ENCODE assay signal across 16 cellular contexts in genomic region chr20:2315440-2315778, GRCh38. TPM values are rescaled to one million over a fixed set of nuclear protein-coding genes. Genes with fewer than 3 reads are reported as not detected.
A peak's percentile ranks its signal among the peaks of the same experiment; 100 is the strongest.
DNase-seq lines count a peak whose midpoint lies in the region; ATAC-seq and TF ChIP-seq lines count a peak whose summit lies in the region.
"Had no signal": no experiment of that assay in that cellular context is flagged by ENCODE, and none has a peak within 500 bp of the region (broad histone marks: within the 10 kb centered on the region; RNA-seq: fewer than 3 reads in every experiment).

No MANE protein-coding gene starts in this region.

- H2AFZ ChIP-seq in GM23248 (peak overlapping the region; percentile 41), fibroblast of lung (ENCODE audit: low read length) (no peak overlapping the region), smooth muscle cell (ENCODE audit: low read depth) (no peak overlapping the region)

- H3K4me3 ChIP-seq in GM23248 = no peak overlapping the region
- H3K4me3 ChIP-seq in SJSA1 = no peak overlapping the region
- no peak overlapping the region for H3K4me3 ChIP-seq in fibroblast of lung (replicated peaks in 1 of 4; ENCODE audit: control extremely low read depth in 1 of 4, insufficient read depth in 1 of 4, low read depth in 3 of 4, low read length in 4 of 4)
- no peak overlapping the region for H3K4me3 ChIP-seq in smooth muscle cell

- H3F3A ChIP-seq in GM23248 (ENCODE audit: insufficient read depth) (peaks cover 27% of the 10 kb centered on the region), smooth muscle cell (ENCODE audit: low read depth) (peaks cover 9% of the 10 kb centered on the region)

- WGBS in GM23248 (ENCODE audit: low coverage in 1 of 2, low lambda C conversion rate in 2 of 2, missing lambda C conversion rate in 2 of 2), 2 experiments = 84 to 85% methylated on average over 1 of the region's 1 CpG
- 96% methylated on average over 1 of the region's 1 CpG for WGBS in smooth muscle cell (ENCODE audit: low lambda C conversion rate)

- H4K20me1 ChIP-seq in GM23248 (ENCODE audit: insufficient read depth) (no peaks in the 10 kb centered on the region), fibroblast of lung (ENCODE audit: control insufficient read depth, extremely low read depth, insufficient read depth, low read length) (no peaks in the 10 kb centered on the region), smooth muscle cell (ENCODE audit: low read depth) (no peaks in the 10 kb centered on the region)

- TF ChIP-seq CTCF in fibroblast of lung (conservative IDR thresholded peaks at IDR 0.05 in 1 of 2, IDR thresholded peaks at IDR 0.05 in 1 of 2; ENCODE audit: low read depth in 1 of 2, low read length in 2 of 2) = no peak
- no peak for TF ChIP-seq CTCF in smooth muscle cell (IDR thresholded peaks at IDR 0.05; ENCODE audit: borderline replicate concordance, insufficient read depth, poor library complexity, severe bottlenecking)

- H3K9ac ChIP-seq in GM23248 = no peak overlapping the region
- no peak overlapping the region for H3K9ac ChIP-seq in fibroblast of lung (ENCODE audit: insufficient read depth, low read length)
- no peak overlapping the region for H3K9ac ChIP-seq in smooth muscle cell (ENCODE audit: low read depth)

- H3K9me3 ChIP-seq in GM23248 (ENCODE audit: low read depth) (no peaks in the 10 kb centered on the region), SJSA1 (replicated peaks) (no peaks in the 10 kb centered on the region), fibroblast of lung (ENCODE audit: control insufficient read depth, insufficient read depth, low read depth, low read length) (no peaks in the 10 kb centered on the region), smooth muscle cell (replicated peaks; ENCODE audit: low read depth) (no peaks in the 10 kb centered on the region)

- H3K9me2 ChIP-seq in GM23248 (ENCODE audit: insufficient read depth) = no peaks in the 10 kb centered on the region

- H3K36me3 ChIP-seq in GM23248 (ENCODE audit: low read depth) (no peaks in the 10 kb centered on the region), SJSA1 (no peaks in the 10 kb centered on the region), fibroblast of lung (ENCODE audit: control insufficient read depth, insufficient read depth, low read length) (no peaks in the 10 kb centered on the region), smooth muscle cell (ENCODE audit: low read depth) (no peaks in the 10 kb centered on the region)

- ATAC-seq in HG02798 (IDR thresholded peaks at IDR 0.05; ENCODE audit: poor library complexity, unreplicated experiment) = no peak

- H3K79me2 ChIP-seq in GM23248 (ENCODE audit: insufficient read depth) (no peaks in the 10 kb centered on the region), fibroblast of lung (ENCODE audit: control insufficient read depth, insufficient read depth, low read length) (no peaks in the 10 kb centered on the region), smooth muscle cell (ENCODE audit: low read depth) (no peaks in the 10 kb centered on the region)

- H3K27me3 ChIP-seq in GM23248 (replicated peaks; ENCODE audit: insufficient read depth) = no peaks in the 10 kb centered on the region
- H3K27me3 ChIP-seq in SJSA1 (replicated peaks) = no peaks in the 10 kb centered on the region
- no peaks in the 10 kb centered on the region for H3K27me3 ChIP-seq in fibroblast of lung (ENCODE audit: control insufficient read depth, insufficient read depth, low read length)
- no peaks in the 10 kb centered on the region for H3K27me3 ChIP-seq in smooth muscle cell (ENCODE audit: low read depth)

- in situ Hi-C loops in GM23248 (cut with MboI) = no loop called here

- DNase-seq in GM23248 (no peak), SJSA1 (ENCODE audit: low read depth in 1 of 2, low spot score in 2 of 2) (no peak), fibroblast of lung (ENCODE audit: low read depth in 2 of 2) (no peak), smooth muscle cell (lab: John Stamatoyannopoulos, UW; ENCODE audit: unreplicated experiment) (no peak), SW 1271 (lab: John Stamatoyannopoulos, UW) (no peak), NCI-H1092 treated with DMSO at 0.1 percent for 48 hours (lab: John Stamatoyannopoulos, UW) (no peak), hypothalamus (lab: John Stamatoyannopoulos, UW) (no peak)
- DNase-seq: Calu3; CD4-positive, alpha-beta T cell; DMS79; NCI-H1436; NCI-H748 treated with DMSO at 0.1 percent for 48 hours had no signal

- H3K4me1 ChIP-seq in GM23248 (ENCODE audit: insufficient read depth) = peaks cover 33% of the 10 kb centered on the region
- peaks cover 43% of the 10 kb centered on the region for H3K4me1 ChIP-seq in SJSA1 (replicated peaks)
- no peaks in the 10 kb centered on the region for H3K4me1 ChIP-seq in fibroblast of lung (ENCODE audit: control insufficient read depth, extremely low read depth, insufficient read depth, low read length)
- no peaks in the 10 kb centered on the region for H3K4me1 ChIP-seq in smooth muscle cell (ENCODE audit: low read depth)

- H3K27ac ChIP-seq in GM23248 = peak overlapping the region; percentile 99
- H3K27ac ChIP-seq in SJSA1 = peak overlapping the region; percentile 95
- peak overlapping the region; percentile 38 for H3K27ac ChIP-seq in fibroblast of lung (ENCODE audit: insufficient read depth, low read length)
- H3K27ac ChIP-seq in smooth muscle cell (ENCODE audit: low read depth) = peak overlapping the region; percentile 88

- H3K4me2 ChIP-seq in GM23248 (ENCODE audit: unreplicated experiment) = peak overlapping the region; percentile 29
- H3K4me2 ChIP-seq in fibroblast of lung (ENCODE audit: extremely low read depth, insufficient read depth, low read length) = peak overlapping the region; percentile 13
- H3K4me2 ChIP-seq in smooth muscle cell = peak overlapping the region; percentile 60

RNA-seq across cellular contexts. Expression of gene TGM3, which starts 19.6 kb away (rescaled TPM):
- total RNA-seq in GM23248 (2014; rRNA removed; shearing (Covaris generic)) = 0.11 TPM in 1 of 2 replicates, not detected in the other
- 0.14 and 0.25 TPM in 2 replicates for polyA plus RNA-seq in GM23248 (2016; fragmentation: Nextera tagmentation; extraction: Ambion mirVana)
- total RNA-seq in SJSA1 (2014; rRNA removed; shearing (Covaris generic)) = 4.2 and 5.3 TPM in 2 replicates
- total RNA-seq in fibroblast of lung = under 0.01 TPM in 1 of 2 replicates, not detected in the other
- polyA plus RNA-seq in fibroblast of lung = not detected in 2 replicates
- polyA plus RNA-seq in fibroblast of lung (2012) = not detected in 2 replicates
- not detected in 2 replicates for polyA minus RNA-seq in fibroblast of lung (ENCODE audit: low replicate concordance)
- 0.31 and 0.54 TPM in 2 replicates for total RNA-seq in smooth muscle cell
- 0.43 TPM in 1 of 2 replicates, not detected in the other for polyA plus RNA-seq in smooth muscle cell
- total RNA-seq: Calu3; CD4-positive, alpha-beta T cell; HT1080; LHCN-M2 had no signal
- polyA plus RNA-seq: IgD-negative memory B cell had no signal

Comparison
In these comparisons a context has a peak if more than half of its experiments do, and no peak if none do; other contexts are left out.
1. H3K27ac ChIP-seq: peak in every context shown above with its lines; median percentile 99 in GM23248; 95 in SJSA1; 88 in smooth muscle cell; 38 in fibroblast of lung.